Comparison of ENCODE assay signal across 23 cellular contexts in the genomic region with DNA sequence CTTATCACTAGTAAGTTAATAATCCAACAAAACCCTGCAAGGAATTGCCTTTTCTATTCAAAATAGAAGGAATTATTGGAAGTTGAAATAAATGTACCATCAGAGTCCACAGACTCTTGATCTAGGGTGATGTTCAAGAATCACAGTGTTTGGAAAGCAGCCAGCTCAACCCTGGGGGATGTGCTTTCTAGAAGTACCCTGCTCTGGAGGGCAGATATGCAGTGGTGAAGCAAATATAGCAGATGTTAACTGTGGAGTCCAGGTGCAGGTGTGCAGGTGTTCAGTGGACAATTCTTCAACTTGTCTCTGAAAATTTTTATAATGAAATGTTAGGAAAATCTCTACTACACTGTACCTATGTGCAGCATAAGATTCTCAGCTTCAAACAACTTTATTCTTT.
DNase-seq lines count a peak whose midpoint lies in the region; ATAC-seq and TF ChIP-seq lines count a peak whose summit lies in the region.
"Had no signal": no experiment of that assay in that cellular context is flagged by ENCODE, and none has a peak within 500 bp of the region (broad histone marks: within the 10 kb centered on the region; RNA-seq: fewer than 3 reads in every experiment).

No MANE protein-coding gene starts in this region.

- H3K9me3 ChIP-seq in MM.1S (replicated peaks; ENCODE audit: insufficient read depth, low read length) = no peaks in the 10 kb centered on the region
- H3K9me3 ChIP-seq: body of pancreas, ovary, tibial artery had no signal

- no peaks in the 10 kb centered on the region for H3K79me2 ChIP-seq in MM.1S (ENCODE audit: low read length)

- no peak for TF ChIP-seq CTCF in MM.1S (IDR thresholded peaks at IDR 0.05; ENCODE audit: low read length)

- DNase-seq in DMS53 (lab: John Stamatoyannopoulos, UW) (peak; percentile 68), MM.1S (peak; percentile 66), NCI-H2171 treated with DMSO at 0.1 percent for 48 hours (lab: John Stamatoyannopoulos, UW) (peak; percentile 83), SHP77 (lab: John Stamatoyannopoulos, UW) (peak; percentile 68 to 71)
- DNase-seq in activated T-cell treated with anti-CD3 and anti-CD28 coated beads, Interleukin-2, amount 50 U/mL, for 24 hours = no peak
- DNase-seq in stimulated activated naive CD8-positive, alpha-beta T cell treated with anti-CD3 and anti-CD28 coated beads, Interleukin-15, amount 100 ng/mL, for 72 hours = no peak
- DNase-seq: activated CD4-positive, alpha-beta T cell treated with anti-CD3 and anti-CD28 coated beads for 36 hours; activated CD8-positive, alpha-beta T cell treated with anti-CD3 and anti-CD28 coated beads for 36 hours; activated naive CD4-positive, alpha-beta T cell treated with anti-CD3 and anti-CD28 coated beads, Interleukin-2, amount 50 U/mL, for 16 hours; body of pancreas; effector memory CD8-positive, alpha-beta T cell; HCEC 1CT; Karpas-422; ovary; SIG-M5; stimulated activated CD4-positive, alpha-beta T cell treated with anti-CD3 and anti-CD28 coated beads, Interleukin-4, amount 100 ng/mL, for 24 hours; tibial artery had no signal

- no peak overlapping the region for H2AFZ ChIP-seq in MM.1S (ENCODE audit: low read length)

- peaks cover 36% of the 10 kb centered on the region for H3K4me1 Mint-ChIP-seq in activated T-cell treated with anti-CD3 and anti-CD28 coated beads, Interleukin-2, amount 50 U/mL, for 24 hours (ENCODE audit: low read depth)
- H3K4me1 Mint-ChIP-seq in stimulated activated naive CD8-positive, alpha-beta T cell treated with anti-CD3 and anti-CD28 coated beads, Interleukin-15, amount 100 ng/mL, for 72 hours = peaks cover 27% of the 10 kb centered on the region

- H3K9me3 Mint-ChIP-seq in activated T-cell treated with anti-CD3 and anti-CD28 coated beads, Interleukin-2, amount 50 U/mL, for 24 hours = no peaks in the 10 kb centered on the region
- peaks cover 6 to 13% of the 10 kb centered on the region in 2 donors for H3K9me3 Mint-ChIP-seq in stimulated activated naive CD8-positive, alpha-beta T cell treated with anti-CD3 and anti-CD28 coated beads, Interleukin-15, amount 100 ng/mL, for 72 hours
- H3K9me3 Mint-ChIP-seq: central memory CD8-positive, alpha-beta T cell had no signal

- no peak for ATAC-seq in GM18873 (IDR thresholded peaks at IDR 0.05; ENCODE audit: low FRiP score, unreplicated experiment)
- no peak for ATAC-seq in stimulated activated naive CD8-positive, alpha-beta T cell treated with anti-CD3 and anti-CD28 coated beads, Interleukin-15, amount 100 ng/mL, for 72 hours
- ATAC-seq: activated CD8-positive, alpha-beta T cell treated with anti-CD3 and anti-CD28 coated beads for 36 hours; body of pancreas; effector memory CD8-positive, alpha-beta T cell; HepG2; left lobe of liver had no signal

- peaks cover 29% of the 10 kb centered on the region for H3K27me3 ChIP-seq in MM.1S (replicated peaks; ENCODE audit: insufficient read depth, low read length)
- H3K27me3 ChIP-seq: ovary had no signal

- H3K27me3 Mint-ChIP-seq in activated T-cell treated with anti-CD3 and anti-CD28 coated beads, Interleukin-2, amount 50 U/mL, for 24 hours = peaks cover 57% of the 10 kb centered on the region
- peaks cover 56% of the 10 kb centered on the region for H3K27me3 Mint-ChIP-seq in stimulated activated naive CD8-positive, alpha-beta T cell treated with anti-CD3 and anti-CD28 coated beads, Interleukin-15, amount 100 ng/mL, for 72 hours

- no peaks in the 10 kb centered on the region for H4K20me1 ChIP-seq in MM.1S (ENCODE audit: insufficient read depth, low read length)

- H3K27ac ChIP-seq in MM.1S (ENCODE audit: low read length) = 0 out of 2 replicates have a peak overlapping the region, but pooled peaks have one; percentile 6
- H3K27ac ChIP-seq: BLaER1 treated with 17β-estradiol and CSF1 and Interleukin-3, amounts not matched to agents 10 nM and 100 nM; body of pancreas; ovary; tibial artery had no signal

- no peak overlapping the region for H3K9ac ChIP-seq in MM.1S (ENCODE audit: low read length)
- H3K9ac ChIP-seq: BLaER1 treated with 17β-estradiol and CSF1 and Interleukin-3, amounts not matched to agents 10 nM and 100 nM had no signal

- peaks cover 17% of the 10 kb centered on the region for H3K4me1 ChIP-seq in MM.1S (ENCODE audit: low read length)

- H3F3A ChIP-seq in MM.1S (ENCODE audit: insufficient read depth, low read length) = peaks cover 6% of the 10 kb centered on the region; the same call in 1 of the 2 replicates

- no peaks in the 10 kb centered on the region for H3K9me2 ChIP-seq in MM.1S (replicated peaks; ENCODE audit: insufficient read depth, low read length)

- no peak overlapping the region for H3K4me3 Mint-ChIP-seq in activated T-cell treated with anti-CD3 and anti-CD28 coated beads, Interleukin-2, amount 50 U/mL, for 24 hours
- H3K4me3 Mint-ChIP-seq in stimulated activated naive CD8-positive, alpha-beta T cell treated with anti-CD3 and anti-CD28 coated beads, Interleukin-15, amount 100 ng/mL, for 72 hours = no peak overlapping the region
- H3K4me3 Mint-ChIP-seq: activated CD4-positive, alpha-beta T cell treated with anti-CD3 and anti-CD28 coated beads for 36 hours; activated CD8-positive, alpha-beta T cell treated with anti-CD3 and anti-CD28 coated beads for 36 hours had no signal

- H3K36me3 ChIP-seq in MM.1S (replicated peaks; ENCODE audit: insufficient read depth, low read length) = no peaks in the 10 kb centered on the region
- H3K36me3 ChIP-seq: BLaER1 treated with 17β-estradiol and CSF1 and Interleukin-3, amounts not matched to agents 10 nM and 100 nM; ovary; tibial artery had no signal

- H3K27ac Mint-ChIP-seq in activated T-cell treated with anti-CD3 and anti-CD28 coated beads, Interleukin-2, amount 50 U/mL, for 24 hours = no peak overlapping the region
- no peak overlapping the region for H3K27ac Mint-ChIP-seq in stimulated activated naive CD8-positive, alpha-beta T cell treated with anti-CD3 and anti-CD28 coated beads, Interleukin-15, amount 100 ng/mL, for 72 hours
- H3K27ac Mint-ChIP-seq: activated CD4-positive, alpha-beta T cell treated with anti-CD3 and anti-CD28 coated beads for 36 hours; activated CD8-positive, alpha-beta T cell treated with anti-CD3 and anti-CD28 coated beads for 36 hours; activated T-helper 2 cell treated with anti-CD3 and anti-CD28 coated beads, Interferon-gamma antibody, Interleukin-2, Interleukin-4, amounts not matched to agents 10 μg/mL and 5 μg/mL and 100 μg/mL, durations not matched to agents 14 hours and 24 hours and 36 hours had no signal

- no peaks in the 10 kb centered on the region for H3K36me3 Mint-ChIP-seq in activated T-cell treated with anti-CD3 and anti-CD28 coated beads, Interleukin-2, amount 50 U/mL, for 24 hours (ENCODE audit: low read depth)

- H3K4me2 ChIP-seq in MM.1S (ENCODE audit: low read depth, low read length) = no peak overlapping the region
- H3K4me2 ChIP-seq: BLaER1 treated with 17β-estradiol and CSF1 and Interleukin-3, amounts not matched to agents 10 nM and 100 nM had no signal

- H3K4me3 ChIP-seq in MM.1S (ENCODE audit: low read length) = no peak overlapping the region
- H3K4me3 ChIP-seq: BLaER1 treated with 17β-estradiol and CSF1 and Interleukin-3, amounts not matched to agents 10 nM and 100 nM; body of pancreas; ovary; tibial artery had no signal

Comparison
In these comparisons a context has a peak if more than half of its experiments do, and no peak if none do; other contexts are left out.
1. DNase-seq: peak in DMS53 (single experiment), MM.1S (single experiment), NCI-H2171 treated with DMSO at 0.1 percent for 48 hours (single experiment) and SHP77 (2 of 2); none in activated T-cell treated with anti-CD3 and anti-CD28 coated beads, Interleukin-2, amount 50 U/mL, for 24 hours (single experiment) and stimulated activated naive CD8-positive, alpha-beta T cell treated with anti-CD3 and anti-CD28 coated beads, Interleukin-15, amount 100 ng/mL, for 72 hours (0 of 2).